14 cellular contexts compared by ENCODE assay signal in genomic region chr18:74734013-74734444, GRCh38.
DNase-seq lines count a peak whose midpoint lies in the region; ATAC-seq, FAIRE-seq and TF ChIP-seq lines count a peak whose summit lies in the region.
"Had no signal": no experiment of that assay in that cellular context is flagged by ENCODE, and none has a peak within 500 bp of the region (broad histone marks: within the 10 kb centered on the region; RNA-seq: fewer than 3 reads in every experiment).

No MANE protein-coding gene starts in this region.

- peak; percentile 96 for ATAC-seq in HepG2

- H3K27me3 Mint-ChIP-seq in brain: no peaks in the 10 kb centered on the region
- H3K27me3 Mint-ChIP-seq: IgD-negative memory B cell had no signal

- H3K4me1 Mint-ChIP-seq in brain: peaks cover 20% of the 10 kb centered on the region
- H3K4me1 Mint-ChIP-seq: IgD-negative memory B cell had no signal

- no peaks in the 10 kb centered on the region for H3K79me1 ChIP-seq in neuronal stem cell (ENCODE audit: low read depth, low read length)

- no peak overlapping the region for H3K4me3 ChIP-seq in HEK293 (ENCODE audit: low read depth, low read length)
- peak overlapping the region; percentile 2 to 47 (median 24); a peak in 5 of 6 replicates for H3K4me3 ChIP-seq in HepG2 (replicated peaks in 1 of 3; ENCODE audit: insufficient read depth in 1 of 3, low read depth in 2 of 3, low read length in 3 of 3)
- no peak overlapping the region for H3K4me3 ChIP-seq in neuronal stem cell (ENCODE audit: low read length in 2 of 2)
- no peak overlapping the region for H3K4me3 ChIP-seq in MG63
- H3K4me3 ChIP-seq: SK-N-MC had no signal

- under 1% methylated on average over 11 of the region's 11 CpGs for WGBS in HepG2 (ENCODE audit: low lambda C conversion rate)
- WGBS in neuronal stem cell (ENCODE audit: extremely low coverage in 2 of 2, insufficient read length in 2 of 2, insufficient replicate concordance in 1 of 2), 2 donors: no CpG with 5 or more reads among the region's 11 CpGs

- POLR2A ChIA-PET in HEK293 (lab: Yijun Ruan, JAX) (no interaction called here), HepG2 (lab: Yijun Ruan, JAX) (no interaction called here)

- H3K9me3 Mint-ChIP-seq in brain: no peaks in the 10 kb centered on the region
- H3K9me3 Mint-ChIP-seq: H9 had no signal

- no peak for TF ChIP-seq CTCF in HEK293 (tag by site-specific recombination; IDR thresholded peaks at IDR 0.05)
- no peak for TF ChIP-seq CTCF in brain (conservative IDR thresholded peaks at IDR 0.05)
- no peak for TF ChIP-seq CTCF in HepG2 (CRISPR knock-in tag; IDR thresholded peaks at IDR 0.05)

- H3K27ac ChIP-seq in HEK293 (ENCODE audit: extremely low read depth, low read depth, low read length) (no peak overlapping the region), HepG2 (ENCODE audit: extremely low read length, insufficient read depth, low read length) (peak overlapping the region; percentile 92), neuronal stem cell (replicated peaks; ENCODE audit: low read length) (no peak overlapping the region)
- H3K27ac ChIP-seq: SK-N-MC had no signal

- H3K79me2 ChIP-seq in HepG2 (ENCODE audit: insufficient read depth, low read length): peaks cover 6% of the 10 kb centered on the region

- CTCF ChIA-PET in HEK293 (lab: Yijun Ruan, JAX): no interaction called here
- CTCF ChIA-PET in HepG2 (lab: Yijun Ruan, JAX; ENCODE audit: low intra/inter-chr PET ratio, low total read pairs): no interaction called here

- no peaks in the 10 kb centered on the region for H4K20me1 ChIP-seq in HepG2 (ENCODE audit: insufficient read depth, low read length)

- no peak overlapping the region for H2BK5ac ChIP-seq in neuronal stem cell (ENCODE audit: low read length)

- no peak overlapping the region for H3K18ac ChIP-seq in neuronal stem cell (ENCODE audit: low read length)

- no peak overlapping the region for H4K91ac ChIP-seq in neuronal stem cell (ENCODE audit: low read depth, low read length, poor library complexity)

- H2AFZ ChIP-seq in HepG2 (ENCODE audit: low read length): no peak overlapping the region
- H2AFZ ChIP-seq in neuronal stem cell (ENCODE audit: low read length): peak overlapping the region; percentile 61

- peak; percentile 20 to 36; a peak in 2 of 4 replicates for TF ChIP-seq POLR2A in HepG2 (IDR thresholded peaks at IDR 0.05; ENCODE audit: insufficient read depth in 1 of 2, low read depth in 2 of 2, low read length in 2 of 2)

- H2BK120ac ChIP-seq in neuronal stem cell (ENCODE audit: low read depth, low read length): no peak overlapping the region

- TF ChIP-seq EP300 in HepG2 (IDR thresholded peaks at IDR 0.05; ENCODE audit: low read depth in 2 of 2, low read length in 2 of 2): peak; percentile 80 to 83; a peak in 3 of 4 replicates
- peak; percentile 51; the same call in 1 of the 2 replicates for TF ChIP-seq EP300 in HepG2 (CRISPR knock-in tag; IDR thresholded peaks at IDR 0.05; ENCODE audit: borderline replicate concordance)

- H2BK12ac ChIP-seq in neuronal stem cell (ENCODE audit: low read length): no peak overlapping the region

- no peaks in the 10 kb centered on the region for H3K9me3 ChIP-seq in HEK293 (ENCODE audit: control insufficient read depth, insufficient read depth, low read depth, low read length)
- no peaks in the 10 kb centered on the region for H3K9me3 ChIP-seq in HepG2 (ENCODE audit: low read length)
- no peaks in the 10 kb centered on the region for H3K9me3 ChIP-seq in neuronal stem cell (replicated peaks in 1 of 2; ENCODE audit: control insufficient read depth in 2 of 2, insufficient read depth in 1 of 2, low read depth in 1 of 2, low read length in 2 of 2)
- H3K9me3 ChIP-seq in MG63: no peaks in the 10 kb centered on the region

- BruUV-seq in HepG2 (replicated peaks; lab: Mats Ljungman, UMichigan): no TSS peak

- H3K4me3 Mint-ChIP-seq in brain: peak overlapping the region in 3 of 5 experiments; percentile 0 to 62 (median 55)
- H3K4me3 Mint-ChIP-seq: H9, IgD-negative memory B cell had no signal

- H3K4me2 ChIP-seq in HepG2 (ENCODE audit: low read depth, low read length) (peak overlapping the region; percentile 74), neuronal stem cell (ENCODE audit: insufficient read depth, low read length, poor library complexity, severe bottlenecking) (no peak overlapping the region)

- DNase-seq in HepG2 (ENCODE audit: low spot score) (peak; percentile 93), neuronal stem cell (ENCODE audit: low spot score) (no peak), MG63 (no peak), NK-92 (lab: John Stamatoyannopoulos, UW; ENCODE audit: unreplicated experiment) (no peak), pons (ENCODE audit: low spot score) (no peak)
- DNase-seq: COR-L47, DMS79, H9, NCI-H187 treated with DMSO at 0.1 percent for 48 hours, NCI-H2171 had no signal

- no peaks in the 10 kb centered on the region for H3K36me3 Mint-ChIP-seq in brain

- peak overlapping the region in 1 of 5 experiments; percentile 35 for H3K27ac Mint-ChIP-seq in brain
- H3K27ac Mint-ChIP-seq: H9, IgD-negative memory B cell had no signal

- H3K27me3 ChIP-seq in HepG2 (ENCODE audit: control insufficient read depth in 1 of 2, insufficient read depth in 2 of 2, low read length in 2 of 2): no peaks in the 10 kb centered on the region
- H3K27me3 ChIP-seq in neuronal stem cell (ENCODE audit: control insufficient read depth in 3 of 3, insufficient read depth in 3 of 3, low read depth in 1 of 3, low read length in 3 of 3): no peaks in the 10 kb centered on the region
- no peaks in the 10 kb centered on the region for H3K27me3 ChIP-seq in MG63

- H4K8ac ChIP-seq in neuronal stem cell (ENCODE audit: low read depth, low read length): no peak overlapping the region

- H3K36me3 ChIP-seq in HEK293 (ENCODE audit: control insufficient read depth in 2 of 2, insufficient read depth in 1 of 2, low read length in 2 of 2) (no peaks in the 10 kb centered on the region), HepG2 (replicated peaks in 1 of 2; ENCODE audit: control insufficient read depth in 1 of 2, insufficient read depth in 2 of 2, low read length in 2 of 2) (no peaks in the 10 kb centered on the region), neuronal stem cell (replicated peaks in 1 of 2; ENCODE audit: control insufficient read depth in 2 of 2, insufficient read depth in 2 of 2, low read length in 2 of 2) (no peaks in the 10 kb centered on the region), MG63 (no peaks in the 10 kb centered on the region)

- no peak overlapping the region for H3K23ac ChIP-seq in neuronal stem cell (ENCODE audit: low read depth, low read length, poor library complexity)

- peak; percentile 94 for FAIRE-seq in HepG2 (lab: Jason Lieb, UNC)

- H2BK15ac ChIP-seq in neuronal stem cell (ENCODE audit: low read length): no peak overlapping the region

- H3K9ac ChIP-seq in HepG2 (ENCODE audit: insufficient read depth, low read depth, low read length) (peak overlapping the region; percentile 78), neuronal stem cell (ENCODE audit: low read depth, low read length, poor library complexity) (no peak overlapping the region)

- H3K14ac ChIP-seq in neuronal stem cell (ENCODE audit: low read length): no peak overlapping the region

- H2AK5ac ChIP-seq in neuronal stem cell (ENCODE audit: low read depth, low read length): no peak overlapping the region

- in situ Hi-C loops in HepG2 (cut with HindIII; ENCODE audit: extremely low pct_ligation_motif_present, low pct_unique_long_range_greater_than_20kb): no loop called here

- TF ChIP-seq RAD21 in HepG2 (CRISPR knock-in tag; IDR thresholded peaks at IDR 0.05): no peak

- H3K4ac ChIP-seq in neuronal stem cell (ENCODE audit: low read length): no peak overlapping the region

- intact Hi-C loops in HepG2 (cut with micrococcal nuclease; ENCODE audit: unreplicated experiment): loop anchor here (2.0 to 5.0 kb wide), 2 partner anchors 27 to 77 kb away; no protein-coding TSS in a partner anchor

- H3K4me1 ChIP-seq in HEK293 (ENCODE audit: control insufficient read depth, insufficient read depth, low read length) (no peaks in the 10 kb centered on the region; the same call in 1 of the 2 replicates), HepG2 (ENCODE audit: insufficient read depth, low read length) (peaks cover 61% of the 10 kb centered on the region), neuronal stem cell (ENCODE audit: control insufficient read depth in 2 of 2, insufficient read depth in 1 of 2, low read depth in 1 of 2, low read length in 2 of 2) (peaks cover 0 to 4% of the 10 kb centered on the region in 2 donors)

TF ChIP-seq in HEK293, 187 proteins besides CTCF, POLR2A, EP300 and RAD21:
- TF ChIP-seq ZSCAN23 (tag by site-specific recombination; IDR thresholded peaks at IDR 0.05) (no peak), FEZF1 (tag by site-specific recombination; IDR thresholded peaks at IDR 0.05) (0 out of 2 replicates have a peak, but pooled peaks have one; percentile 4)

TF ChIP-seq in HepG2, 621 proteins besides CTCF, POLR2A, EP300 and RAD21 (continues in another document):
- no peak for TF ChIP-seq TAF1 (CRISPR knock-in tag; IDR thresholded peaks at IDR 0.05)
- TF ChIP-seq ZNF644 (CRISPR knock-in tag; IDR thresholded peaks at IDR 0.05; ENCODE audit: low read depth): no peak
- TF ChIP-seq ZNF446 (CRISPR knock-in tag; IDR thresholded peaks at IDR 0.05): no peak
- TF ChIP-seq ZNF7 (CRISPR knock-in tag; IDR thresholded peaks at IDR 0.05): no peak
- TF ChIP-seq NR2F1 (CRISPR knock-in tag; IDR thresholded peaks at IDR 0.05): peak in 1 of 2 experiments; percentile 11; a peak in 1 of 4 replicates
- TF ChIP-seq SAFB2 (CRISPR knock-in tag; IDR thresholded peaks at IDR 0.05; ENCODE audit: borderline replicate concordance, low read depth): no peak
- TF ChIP-seq DRAP1 (CRISPR knock-in tag; IDR thresholded peaks at IDR 0.05): peak; percentile 42; the same call in 1 of the 2 replicates
- 0 out of 2 replicates have a peak, but pooled peaks have one; percentile 58 for TF ChIP-seq HDAC2 (CRISPR knock-in tag; IDR thresholded peaks at IDR 0.05)
- 0 out of 2 replicates have a peak, but pooled peaks have one; percentile 27 for TF ChIP-seq HMG20B (CRISPR knock-in tag; conservative IDR thresholded peaks at IDR 0.05)
- peak; percentile 59 for TF ChIP-seq RARA (CRISPR knock-in tag; IDR thresholded peaks at IDR 0.05)
- no peak for TF ChIP-seq ZNF460 (CRISPR knock-in tag; IDR thresholded peaks at IDR 0.05; ENCODE audit: borderline replicate concordance)
- no peak for TF ChIP-seq RBM39 (IDR thresholded peaks at IDR 0.05; ENCODE audit: low read depth, low read length, poor library complexity, severe bottlenecking)
- TF ChIP-seq RORA (CRISPR knock-in tag; IDR thresholded peaks at IDR 0.05): 0 out of 2 replicates have a peak, but pooled peaks have one; percentile 74
- peak; percentile 29; the same call in 1 of the 2 replicates for TF ChIP-seq MXD4 (CRISPR knock-in tag; IDR thresholded peaks at IDR 0.05)
- peak; percentile 77 for TF ChIP-seq CREM (IDR thresholded peaks at IDR 0.05)
- no peak for TF ChIP-seq CREM (CRISPR knock-in tag; IDR thresholded peaks at IDR 0.05)
- no peak for TF ChIP-seq ZNF720 (CRISPR knock-in tag; IDR thresholded peaks at IDR 0.05)

Comparison
In these comparisons a context has a peak if more than half of its experiments do, and no peak if none do; other contexts are left out.
1. H3K4me3 ChIP-seq: peak in HepG2 (3 of 3); none in HEK293 (single experiment), neuronal stem cell (0 of 2) and MG63 (single experiment).
2. Of the 63 proteins assayed by ChIP-seq in both HepG2 and HEK293: peak only in HepG2: MEIS1, PATZ1, REPIN1, ZBTB20, ZFP37, ZNF292 and 2 more; only in HEK293: none; in both: none; in neither: 53; mixed calls (peak in some experiments, not most) for 2.